28 cellular contexts compared by ENCODE assay signal in genomic region chr16:79868841-79869240, GRCh38.
"Had no signal": no experiment of that assay in that cellular context is flagged by ENCODE, and none has a peak within 500 bp of the region (broad histone marks: within the 10 kb centered on the region; RNA-seq: fewer than 3 reads in every experiment).

No MANE protein-coding gene starts in this region.

- H3K4me1 ChIP-seq: colonic mucosa, foreskin keratinocyte, gastrocnemius medialis, gastroesophageal sphincter, heart left ventricle, heart right ventricle had no signal

- H3K27me3 Mint-ChIP-seq: dendritic cell treated with granulocyte-macrophage colony-stimulating factor and Interleukin-4, amounts not matched to agents 40 ng/mL and 50 ng/mL, for 4 days had no signal

- H3K36me3 ChIP-seq: colonic mucosa, esophagus squamous epithelium, gastrocnemius medialis, gastroesophageal sphincter, heart left ventricle, heart right ventricle had no signal

- H3K9me3 Mint-ChIP-seq: dendritic cell treated with granulocyte-macrophage colony-stimulating factor and Interleukin-4, amounts not matched to agents 40 ng/mL and 50 ng/mL, for 4 days; effector memory CD8-positive, alpha-beta T cell; endodermal cell had no signal

- H2AFZ ChIP-seq: hepatocyte had no signal

- H3K4me3 Mint-ChIP-seq: dendritic cell treated with granulocyte-macrophage colony-stimulating factor and Interleukin-4, amounts not matched to agents 40 ng/mL and 50 ng/mL, for 4 days; effector memory CD8-positive, alpha-beta T cell; endodermal cell had no signal

- H3K4me3 ChIP-seq: colonic mucosa, coronary artery, dorsolateral prefrontal cortex, esophagus squamous epithelium, gastrocnemius medialis, gastroesophageal sphincter, heart left ventricle, heart right ventricle, hepatocyte had no signal

- H3K27me3 ChIP-seq: colonic mucosa, esophagus squamous epithelium, foreskin keratinocyte, gastrocnemius medialis, gastroesophageal sphincter, heart left ventricle, hepatocyte had no signal

- H3K79me2 ChIP-seq: hepatocyte had no signal

- H3K27ac Mint-ChIP-seq: dendritic cell treated with granulocyte-macrophage colony-stimulating factor and Interleukin-4, amounts not matched to agents 40 ng/mL and 50 ng/mL, for 4 days; effector memory CD8-positive, alpha-beta T cell; endodermal cell had no signal

- FAIRE-seq: colon, endometrium, endothelial cell of umbilical vein, frontal cortex had no signal

- H3K9me3 ChIP-seq: colonic mucosa, esophagus squamous epithelium, gastrocnemius medialis, gastroesophageal sphincter, heart left ventricle, heart right ventricle had no signal

- DNase-seq: colonic mucosa; cortex of kidney; dermis blood vessel endothelial cell; dorsolateral prefrontal cortex; effector CD4-positive, alpha-beta T cell; effector CD8-positive, alpha-beta T cell; effector memory CD4-positive, alpha-beta T cell; effector memory CD8-positive, alpha-beta T cell; endodermal cell; esophagus squamous epithelium; foreskin fibroblast; foreskin keratinocyte; foreskin melanocyte; gastrocnemius medialis; glutamatergic neuron; head of caudate nucleus; heart left ventricle; heart right ventricle had no signal

- H3K4me2 ChIP-seq: hepatocyte had no signal

- H3K27ac ChIP-seq: colonic mucosa, coronary artery, dorsolateral prefrontal cortex, epithelial cell of prostate, esophagus squamous epithelium, foreskin keratinocyte, gastrocnemius medialis, gastroesophageal sphincter, heart left ventricle, heart right ventricle, hepatocyte had no signal

- ATAC-seq: effector memory CD8-positive, alpha-beta T cell; esophagus mucosa; foreskin keratinocyte; gastrocnemius medialis; gastroesophageal sphincter; heart left ventricle; heart right ventricle had no signal
